10 cellular contexts compared by ENCODE assay signal in genomic region chr6:136051140-136051775, GRCh38.
DNase-seq lines count a peak whose midpoint lies in the region; ATAC-seq and TF ChIP-seq lines count a peak whose summit lies in the region.
"Had no signal": no experiment of that assay in that cellular context is flagged by ENCODE, and none has a peak within 500 bp of the region (broad histone marks: within the 10 kb centered on the region; RNA-seq: fewer than 3 reads in every experiment).

No MANE protein-coding gene starts in this region.

- POLR2A ChIA-PET in AG04450 (lab: Yijun Ruan, JAX): no interaction called here

- peaks cover 16% of the 10 kb centered on the region for H3K4me1 ChIP-seq in mesodermal cell (ENCODE audit: control insufficient read depth, insufficient read depth, low read length, poor library complexity, severe bottlenecking)

- no peaks in the 10 kb centered on the region for H3K9me3 ChIP-seq in AG04450 (ENCODE audit: control insufficient read depth, insufficient read depth, low read length)
- no peaks in the 10 kb centered on the region for H3K9me3 ChIP-seq in mesodermal cell (ENCODE audit: control insufficient read depth, low read length)
- H3K9me3 ChIP-seq: mucosa of descending colon had no signal

- peak overlapping the region; percentile 67 for H3K27ac ChIP-seq in AG04450 (ENCODE audit: low read depth, low read length)
- H3K27ac ChIP-seq in mesodermal cell (ENCODE audit: low read depth, low read length, severe bottlenecking): peak overlapping the region; percentile 74

- DNase-seq in AG04450 (ENCODE audit: low read depth, low spot score): peak; percentile 45
- DNase-seq in KBM-7: peak; percentile 3
- DNase-seq in central memory CD4-positive, alpha-beta T cell: peak; percentile 51
- DNase-seq in DMS153 treated with DMSO at 0.1 percent for 48 hours (lab: John Stamatoyannopoulos, UW; ENCODE audit: unreplicated experiment): no peak
- no peak for DNase-seq in occipital lobe (lab: John Stamatoyannopoulos, UW)
- no peak for DNase-seq in mesenteric fat pad (ENCODE audit: low spot score)
- DNase-seq: mucosa of descending colon; stimulated activated CD4-positive, alpha-beta T cell treated with anti-CD3 and anti-CD28 coated beads, Interleukin-2, amount 100 ng/mL, for 24 hours had no signal

- CTCF ChIA-PET in AG04450 (lab: Charles Lee): interaction anchor here (2.0 kb wide), 1 partner anchor 175 kb away, joined by 8 read pairs; no protein-coding TSS in a partner anchor

- H3K27me3 ChIP-seq in AG04450 (ENCODE audit: control insufficient read depth, insufficient read depth, low read length): no peaks in the 10 kb centered on the region

- H3K36me3 ChIP-seq in mesodermal cell (ENCODE audit: control insufficient read depth, insufficient read depth, low read length): no peaks in the 10 kb centered on the region

- H3K4me3 ChIP-seq in AG04450 (ENCODE audit: low read depth, low read length) (no peak overlapping the region), mesodermal cell (ENCODE audit: extremely low read depth, insufficient read depth, low read length, poor library complexity, severe bottlenecking) (no peak overlapping the region)
- H3K4me3 ChIP-seq: mucosa of descending colon had no signal

- 82% methylated on average over 7 to 8 of the region's 12 CpGs for WGBS in mesodermal cell (ENCODE audit: insufficient coverage in 2 of 2), 2 experiments

- ATAC-seq in GM21529 (IDR thresholded peaks at IDR 0.05; ENCODE audit: unreplicated experiment): no peak
- ATAC-seq: mucosa of descending colon had no signal

- in situ Hi-C loops in KBM-7 (cut with MboI; ENCODE audit: low pct_unique_long_range_greater_than_20kb, low sequenced_read_pairs): no loop called here

- TF ChIP-seq CTCF in AG04450 (IDR thresholded peaks at IDR 0.05; ENCODE audit: low read depth, low read length): no peak

Comparison
In these comparisons a context has a peak if more than half of its experiments do, and no peak if none do; other contexts are left out.
1. DNase-seq: peak in AG04450 (single experiment), KBM-7 (single experiment) and central memory CD4-positive, alpha-beta T cell (single experiment); none in DMS153 treated with DMSO at 0.1 percent for 48 hours (single experiment), occipital lobe (single experiment) and mesenteric fat pad (single experiment).